Comparison of ENCODE assay signal across 1 cellular context in the genomic region with DNA sequence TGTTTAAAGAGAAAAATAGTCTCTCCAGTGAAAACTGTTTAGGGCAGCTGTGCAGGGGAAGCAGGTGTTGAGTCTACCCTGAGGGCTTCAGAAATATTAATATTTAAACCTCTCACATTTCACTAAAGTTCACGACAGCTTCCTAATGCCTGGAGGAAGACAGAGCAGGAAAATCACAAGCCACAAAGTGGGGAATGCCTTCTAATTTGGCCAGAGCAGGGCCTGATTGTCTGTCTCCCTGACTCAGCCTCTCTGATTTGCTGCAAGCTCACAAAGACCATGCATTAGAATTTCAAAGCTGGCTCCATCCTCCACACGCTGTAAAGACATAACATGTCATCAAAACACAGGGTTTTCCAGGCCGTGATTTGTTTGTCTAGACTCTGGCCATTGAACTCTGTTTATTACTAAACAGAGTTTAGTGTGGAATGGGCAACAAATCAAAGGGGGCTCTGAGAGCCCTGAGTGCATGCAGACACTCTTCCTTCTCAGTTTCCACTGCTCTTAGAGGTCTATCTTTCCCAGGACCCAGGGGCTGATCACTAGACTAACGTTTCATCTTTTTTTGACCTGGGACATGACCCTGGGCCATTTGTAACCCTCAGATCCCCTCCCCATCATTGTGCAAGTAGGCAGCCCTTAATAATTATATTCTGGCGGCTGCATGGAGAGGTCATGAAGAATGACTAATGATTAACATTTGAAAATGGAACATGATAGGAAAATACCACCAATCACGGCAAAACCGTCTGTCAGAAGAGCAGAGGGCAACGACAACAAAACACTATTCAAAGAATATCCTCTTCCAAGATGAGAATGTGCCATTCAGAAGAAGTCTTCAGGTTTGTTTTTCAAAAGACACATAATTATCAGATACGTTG.
TF ChIP-seq lines count a peak whose summit lies in the region.

No MANE protein-coding gene starts in this region.

TF ChIP-seq in HepG2, 621 proteins besides CTCF, POLR2A, EP300 and RAD21 (continued from another document and continues in another):
- TF ChIP-seq KDM1A (CRISPR knock-in tag; IDR thresholded peaks at IDR 0.05), result 0 out of 2 replicates have a peak, but pooled peaks have one; percentile 26
- TF ChIP-seq SIX1 (CRISPR knock-in tag; IDR thresholded peaks at IDR 0.05; ENCODE audit: borderline replicate concordance), result peak; percentile 80; the same call in 1 of the 2 replicates
- TF ChIP-seq ARID2 (CRISPR knock-in tag; IDR thresholded peaks at IDR 0.05; ENCODE audit: borderline replicate concordance), result no peak
- TF ChIP-seq, protein P1, sequence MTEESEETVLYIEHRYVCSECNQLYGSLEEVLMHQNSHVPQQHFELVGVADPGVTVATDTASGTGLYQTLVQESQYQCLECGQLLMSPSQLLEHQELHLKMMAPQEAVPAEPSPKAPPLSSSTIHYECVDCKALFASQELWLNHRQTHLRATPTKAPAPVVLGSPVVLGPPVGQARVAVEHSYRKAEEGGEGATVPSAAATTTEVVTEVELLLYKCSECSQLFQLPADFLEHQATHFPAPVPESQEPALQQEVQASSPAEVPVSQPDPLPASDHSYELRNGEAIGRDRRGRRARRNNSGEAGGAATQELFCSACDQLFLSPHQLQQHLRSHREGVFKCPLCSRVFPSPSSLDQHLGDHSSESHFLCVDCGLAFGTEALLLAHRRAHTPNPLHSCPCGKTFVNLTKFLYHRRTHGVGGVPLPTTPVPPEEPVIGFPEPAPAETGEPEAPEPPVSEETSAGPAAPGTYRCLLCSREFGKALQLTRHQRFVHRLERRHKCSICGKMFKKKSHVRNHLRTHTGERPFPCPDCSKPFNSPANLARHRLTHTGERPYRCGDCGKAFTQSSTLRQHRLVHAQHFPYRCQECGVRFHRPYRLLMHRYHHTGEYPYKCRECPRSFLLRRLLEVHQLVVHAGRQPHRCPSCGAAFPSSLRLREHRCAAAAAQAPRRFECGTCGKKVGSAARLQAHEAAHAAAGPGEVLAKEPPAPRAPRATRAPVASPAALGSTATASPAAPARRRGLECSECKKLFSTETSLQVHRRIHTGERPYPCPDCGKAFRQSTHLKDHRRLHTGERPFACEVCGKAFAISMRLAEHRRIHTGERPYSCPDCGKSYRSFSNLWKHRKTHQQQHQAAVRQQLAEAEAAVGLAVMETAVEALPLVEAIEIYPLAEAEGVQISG (CRISPR knock-in tag; IDR thresholded peaks at IDR 0.05), result peak; percentile 89
- no peak for TF ChIP-seq MAZ (IDR thresholded peaks at IDR 0.05; ENCODE audit: borderline replicate concordance, low read depth, low read length)
- no peak for TF ChIP-seq MAZ (CRISPR knock-in tag; IDR thresholded peaks at IDR 0.05; ENCODE audit: low read depth)
- TF ChIP-seq, protein P2, sequence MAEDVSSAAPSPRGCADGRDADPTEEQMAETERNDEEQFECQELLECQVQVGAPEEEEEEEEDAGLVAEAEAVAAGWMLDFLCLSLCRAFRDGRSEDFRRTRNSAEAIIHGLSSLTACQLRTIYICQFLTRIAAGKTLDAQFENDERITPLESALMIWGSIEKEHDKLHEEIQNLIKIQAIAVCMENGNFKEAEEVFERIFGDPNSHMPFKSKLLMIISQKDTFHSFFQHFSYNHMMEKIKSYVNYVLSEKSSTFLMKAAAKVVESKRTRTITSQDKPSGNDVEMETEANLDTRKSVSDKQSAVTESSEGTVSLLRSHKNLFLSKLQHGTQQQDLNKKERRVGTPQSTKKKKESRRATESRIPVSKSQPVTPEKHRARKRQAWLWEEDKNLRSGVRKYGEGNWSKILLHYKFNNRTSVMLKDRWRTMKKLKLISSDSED (CRISPR knock-in tag; IDR thresholded peaks at IDR 0.05), result no peak
- no peak for TF ChIP-seq ZFP62 (CRISPR knock-in tag; IDR thresholded peaks at IDR 0.05)
- TF ChIP-seq ZNF557 (CRISPR knock-in tag; IDR thresholded peaks at IDR 0.05), result no peak
- no peak for TF ChIP-seq IKZF4 (CRISPR knock-in tag; IDR thresholded peaks at IDR 0.05; ENCODE audit: borderline replicate concordance, low read depth, not compliant biosample characterization)
- TF ChIP-seq KAT7 (CRISPR knock-in tag; IDR thresholded peaks at IDR 0.05; ENCODE audit: borderline replicate concordance), result 0 out of 2 replicates have a peak, but pooled peaks have one; percentile 35
- TF ChIP-seq U2AF1 (optimal IDR thresholded peaks at IDR 0.05; ENCODE audit: low read depth, low read length), result no peak
- TF ChIP-seq, protein P3, sequence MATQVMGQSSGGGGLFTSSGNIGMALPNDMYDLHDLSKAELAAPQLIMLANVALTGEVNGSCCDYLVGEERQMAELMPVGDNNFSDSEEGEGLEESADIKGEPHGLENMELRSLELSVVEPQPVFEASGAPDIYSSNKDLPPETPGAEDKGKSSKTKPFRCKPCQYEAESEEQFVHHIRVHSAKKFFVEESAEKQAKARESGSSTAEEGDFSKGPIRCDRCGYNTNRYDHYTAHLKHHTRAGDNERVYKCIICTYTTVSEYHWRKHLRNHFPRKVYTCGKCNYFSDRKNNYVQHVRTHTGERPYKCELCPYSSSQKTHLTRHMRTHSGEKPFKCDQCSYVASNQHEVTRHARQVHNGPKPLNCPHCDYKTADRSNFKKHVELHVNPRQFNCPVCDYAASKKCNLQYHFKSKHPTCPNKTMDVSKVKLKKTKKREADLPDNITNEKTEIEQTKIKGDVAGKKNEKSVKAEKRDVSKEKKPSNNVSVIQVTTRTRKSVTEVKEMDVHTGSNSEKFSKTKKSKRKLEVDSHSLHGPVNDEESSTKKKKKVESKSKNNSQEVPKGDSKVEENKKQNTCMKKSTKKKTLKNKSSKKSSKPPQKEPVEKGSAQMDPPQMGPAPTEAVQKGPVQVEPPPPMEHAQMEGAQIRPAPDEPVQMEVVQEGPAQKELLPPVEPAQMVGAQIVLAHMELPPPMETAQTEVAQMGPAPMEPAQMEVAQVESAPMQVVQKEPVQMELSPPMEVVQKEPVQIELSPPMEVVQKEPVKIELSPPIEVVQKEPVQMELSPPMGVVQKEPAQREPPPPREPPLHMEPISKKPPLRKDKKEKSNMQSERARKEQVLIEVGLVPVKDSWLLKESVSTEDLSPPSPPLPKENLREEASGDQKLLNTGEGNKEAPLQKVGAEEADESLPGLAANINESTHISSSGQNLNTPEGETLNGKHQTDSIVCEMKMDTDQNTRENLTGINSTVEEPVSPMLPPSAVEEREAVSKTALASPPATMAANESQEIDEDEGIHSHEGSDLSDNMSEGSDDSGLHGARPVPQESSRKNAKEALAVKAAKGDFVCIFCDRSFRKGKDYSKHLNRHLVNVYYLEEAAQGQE (IDR thresholded peaks at IDR 0.05; ENCODE audit: borderline replicate concordance in 1 of 2, low read depth in 1 of 2, low read length in 2 of 2), result 0 out of 4 replicates have a peak, but pooled peaks of 1 of the 2 experiments have one; percentile 40
- TF ChIP-seq ZFAT (CRISPR knock-in tag; conservative IDR thresholded peaks at IDR 0.05), result no peak
- TF ChIP-seq GATAD1 (CRISPR knock-in tag; IDR thresholded peaks at IDR 0.05), result 0 out of 2 replicates have a peak, but pooled peaks have one; percentile 7
- no peak for TF ChIP-seq JUND (CRISPR knock-in tag; IDR thresholded peaks at IDR 0.05)
- TF ChIP-seq NFRKB (IDR thresholded peaks at IDR 0.05), result no peak
- TF ChIP-seq CEBPB (IDR thresholded peaks at IDR 0.05; ENCODE audit: borderline replicate concordance, low read depth, low read length), result peak; percentile 69; the same call in 1 of the 2 replicates
- no peak for TF ChIP-seq ZNF790 (CRISPR knock-in tag; IDR thresholded peaks at IDR 0.05; ENCODE audit: borderline replicate concordance)
- no peak for TF ChIP-seq TP53 (CRISPR knock-in tag; conservative IDR thresholded peaks at IDR 0.05)
- TF ChIP-seq ZNF296 (CRISPR knock-in tag; conservative IDR thresholded peaks at IDR 0.05), result no peak
- peak in 1 of 2 experiments; percentile 61; a peak in 2 of 4 replicates for TF ChIP-seq KLF16 (CRISPR knock-in tag; IDR thresholded peaks at IDR 0.05)
- 0 out of 2 replicates have a peak, but pooled peaks have one; percentile 21 for TF ChIP-seq ELF1 (CRISPR knock-in tag; IDR thresholded peaks at IDR 0.05)
- 0 out of 2 replicates have a peak, but pooled peaks have one; percentile 37 for TF ChIP-seq DR1 (CRISPR knock-in tag; IDR thresholded peaks at IDR 0.05)
- no peak for TF ChIP-seq MTF2 (CRISPR knock-in tag; IDR thresholded peaks at IDR 0.05; ENCODE audit: borderline replicate concordance)
- TF ChIP-seq BRCA1 (CRISPR knock-in tag; IDR thresholded peaks at IDR 0.05), result no peak
- 0 out of 2 replicates have a peak, but pooled peaks have one; percentile 34 for TF ChIP-seq ZNF543 (CRISPR knock-in tag; IDR thresholded peaks at IDR 0.05)
- TF ChIP-seq SKI (IDR thresholded peaks at IDR 0.05; ENCODE audit: partially characterized antibody), result peak; percentile 92
- no peak for TF ChIP-seq ZBTB7A (CRISPR knock-in tag; IDR thresholded peaks at IDR 0.05)
- 0 out of 2 replicates have a peak, but pooled peaks have one; percentile 43 for TF ChIP-seq ZNF709 (CRISPR knock-in tag; IDR thresholded peaks at IDR 0.05)
- TF ChIP-seq, protein P4, sequence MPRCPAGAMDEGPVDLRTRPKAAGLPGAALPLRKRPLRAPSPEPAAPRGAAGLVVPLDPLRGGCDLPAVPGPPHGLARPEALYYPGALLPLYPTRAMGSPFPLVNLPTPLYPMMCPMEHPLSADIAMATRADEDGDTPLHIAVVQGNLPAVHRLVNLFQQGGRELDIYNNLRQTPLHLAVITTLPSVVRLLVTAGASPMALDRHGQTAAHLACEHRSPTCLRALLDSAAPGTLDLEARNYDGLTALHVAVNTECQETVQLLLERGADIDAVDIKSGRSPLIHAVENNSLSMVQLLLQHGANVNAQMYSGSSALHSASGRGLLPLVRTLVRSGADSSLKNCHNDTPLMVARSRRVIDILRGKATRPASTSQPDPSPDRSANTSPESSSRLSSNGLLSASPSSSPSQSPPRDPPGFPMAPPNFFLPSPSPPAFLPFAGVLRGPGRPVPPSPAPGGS (CRISPR knock-in tag; IDR thresholded peaks at IDR 0.05), result 0 out of 2 replicates have a peak, but pooled peaks have one; percentile 25
- TF ChIP-seq ZEB1 (IDR thresholded peaks at IDR 0.05; ENCODE audit: insufficient replicate concordance, low read depth), result peak; percentile 40
- no peak for TF ChIP-seq ZNF83 (CRISPR knock-in tag; IDR thresholded peaks at IDR 0.05; ENCODE audit: borderline replicate concordance)
- no peak for TF ChIP-seq ZNF549 (CRISPR knock-in tag; IDR thresholded peaks at IDR 0.05)
- no peak for TF ChIP-seq SRSF9 (IDR thresholded peaks at IDR 0.05; ENCODE audit: borderline replicate concordance, insufficient read depth, low read depth, low read length, poor library complexity, severe bottlenecking)
- no peak for TF ChIP-seq TAF15 (IDR thresholded peaks at IDR 0.05; ENCODE audit: low read depth, low read length, poor library complexity, severe bottlenecking)
- TF ChIP-seq, protein P5, sequence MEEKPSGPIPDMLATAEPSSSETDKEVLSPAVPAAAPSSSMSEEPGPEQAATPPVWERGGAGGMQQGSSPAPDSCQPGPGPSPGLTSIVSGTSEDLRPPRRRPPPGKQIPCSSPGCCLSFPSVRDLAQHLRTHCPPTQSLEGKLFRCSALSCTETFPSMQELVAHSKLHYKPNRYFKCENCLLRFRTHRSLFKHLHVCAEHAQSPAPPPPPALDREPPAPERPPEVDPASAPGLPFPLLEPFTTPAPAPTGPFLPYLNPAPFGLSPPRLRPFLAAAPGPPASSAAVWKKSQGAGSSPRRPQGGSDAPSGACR (CRISPR knock-in tag; IDR thresholded peaks at IDR 0.05), result no peak
- peak; percentile 70; the same call in 1 of the 2 replicates for TF ChIP-seq HOXA3 (CRISPR knock-in tag; IDR thresholded peaks at IDR 0.05)
- TF ChIP-seq HDAC1 (CRISPR knock-in tag; IDR thresholded peaks at IDR 0.05), result peak; percentile 91; the same call in 1 of the 2 replicates
- no peak for TF ChIP-seq ADNP (CRISPR knock-in tag; IDR thresholded peaks at IDR 0.05)
- peak; percentile 95 for TF ChIP-seq ISL2 (CRISPR knock-in tag; IDR thresholded peaks at IDR 0.05)
- TF ChIP-seq NAIF1 (CRISPR knock-in tag; IDR thresholded peaks at IDR 0.05; ENCODE audit: borderline replicate concordance), result no peak
- peak; percentile 77 for TF ChIP-seq NR2C2 (CRISPR knock-in tag; IDR thresholded peaks at IDR 0.05; ENCODE audit: borderline replicate concordance)
- TF ChIP-seq ZNF263 (CRISPR knock-in tag; IDR thresholded peaks at IDR 0.05), result no peak
- TF ChIP-seq SNAPC2 (CRISPR knock-in tag; IDR thresholded peaks at IDR 0.05), result no peak
- TF ChIP-seq ZBTB20 (CRISPR knock-in tag; IDR thresholded peaks at IDR 0.05; ENCODE audit: borderline replicate concordance, low read depth), result peak; percentile 49; the same call in 1 of the 2 replicates
- TF ChIP-seq, protein P6, sequence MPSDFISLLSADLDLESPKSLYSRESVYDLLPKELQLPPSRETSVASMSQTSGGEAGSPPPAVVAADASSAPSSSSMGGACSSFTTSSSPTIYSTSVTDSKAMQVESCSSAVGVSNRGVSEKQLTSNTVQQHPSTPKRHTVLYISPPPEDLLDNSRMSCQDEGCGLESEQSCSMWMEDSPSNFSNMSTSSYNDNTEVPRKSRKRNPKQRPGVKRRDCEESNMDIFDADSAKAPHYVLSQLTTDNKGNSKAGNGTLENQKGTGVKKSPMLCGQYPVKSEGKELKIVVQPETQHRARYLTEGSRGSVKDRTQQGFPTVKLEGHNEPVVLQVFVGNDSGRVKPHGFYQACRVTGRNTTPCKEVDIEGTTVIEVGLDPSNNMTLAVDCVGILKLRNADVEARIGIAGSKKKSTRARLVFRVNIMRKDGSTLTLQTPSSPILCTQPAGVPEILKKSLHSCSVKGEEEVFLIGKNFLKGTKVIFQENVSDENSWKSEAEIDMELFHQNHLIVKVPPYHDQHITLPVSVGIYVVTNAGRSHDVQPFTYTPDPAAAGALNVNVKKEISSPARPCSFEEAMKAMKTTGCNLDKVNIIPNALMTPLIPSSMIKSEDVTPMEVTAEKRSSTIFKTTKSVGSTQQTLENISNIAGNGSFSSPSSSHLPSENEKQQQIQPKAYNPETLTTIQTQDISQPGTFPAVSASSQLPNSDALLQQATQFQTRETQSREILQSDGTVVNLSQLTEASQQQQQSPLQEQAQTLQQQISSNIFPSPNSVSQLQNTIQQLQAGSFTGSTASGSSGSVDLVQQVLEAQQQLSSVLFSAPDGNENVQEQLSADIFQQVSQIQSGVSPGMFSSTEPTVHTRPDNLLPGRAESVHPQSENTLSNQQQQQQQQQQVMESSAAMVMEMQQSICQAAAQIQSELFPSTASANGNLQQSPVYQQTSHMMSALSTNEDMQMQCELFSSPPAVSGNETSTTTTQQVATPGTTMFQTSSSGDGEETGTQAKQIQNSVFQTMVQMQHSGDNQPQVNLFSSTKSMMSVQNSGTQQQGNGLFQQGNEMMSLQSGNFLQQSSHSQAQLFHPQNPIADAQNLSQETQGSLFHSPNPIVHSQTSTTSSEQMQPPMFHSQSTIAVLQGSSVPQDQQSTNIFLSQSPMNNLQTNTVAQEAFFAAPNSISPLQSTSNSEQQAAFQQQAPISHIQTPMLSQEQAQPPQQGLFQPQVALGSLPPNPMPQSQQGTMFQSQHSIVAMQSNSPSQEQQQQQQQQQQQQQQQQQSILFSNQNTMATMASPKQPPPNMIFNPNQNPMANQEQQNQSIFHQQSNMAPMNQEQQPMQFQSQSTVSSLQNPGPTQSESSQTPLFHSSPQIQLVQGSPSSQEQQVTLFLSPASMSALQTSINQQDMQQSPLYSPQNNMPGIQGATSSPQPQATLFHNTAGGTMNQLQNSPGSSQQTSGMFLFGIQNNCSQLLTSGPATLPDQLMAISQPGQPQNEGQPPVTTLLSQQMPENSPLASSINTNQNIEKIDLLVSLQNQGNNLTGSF (CRISPR knock-in tag; IDR thresholded peaks at IDR 0.05), result no peak
